ENCODE assay signal across 15 cellular contexts in genomic region chr14:96663076-96663475, GRCh38.
DNase-seq lines count a peak whose midpoint lies in the region; ATAC-seq and TF ChIP-seq lines count a peak whose summit lies in the region.
"Had no signal": no experiment of that assay in that cellular context is flagged by ENCODE, and none has a peak within 500 bp of the region (broad histone marks: within the 10 kb centered on the region; RNA-seq: fewer than 3 reads in every experiment).

No MANE protein-coding gene starts in this region.

- intact Hi-C loops in A673 (cut with micrococcal nuclease; ENCODE audit: unreplicated experiment) = loop anchor here (5.0 kb wide), 1 partner anchor 86 kb away; no protein-coding TSS in a partner anchor

- H3K27me3 ChIP-seq in A673 (replicated peaks; ENCODE audit: insufficient read depth, low read depth, low read length, poor library complexity) = no peaks in the 10 kb centered on the region
- H3K27me3 ChIP-seq in GM23338 (ENCODE audit: insufficient read depth) = no peaks in the 10 kb centered on the region
- no peaks in the 10 kb centered on the region for H3K27me3 ChIP-seq in neural cell (ENCODE audit: insufficient read depth, low read depth, low read length)
- H3K27me3 ChIP-seq in foreskin keratinocyte = peaks cover 57% of the 10 kb centered on the region
- no peaks in the 10 kb centered on the region for H3K27me3 ChIP-seq in H7 (ENCODE audit: control insufficient read depth, insufficient read depth, low read length)

- no peak for TF ChIP-seq EP300 in neural cell (conservative IDR thresholded peaks at IDR 0.05; ENCODE audit: poor library complexity, severe bottlenecking)

- no peak for TF ChIP-seq RAD21 in neural cell (conservative IDR thresholded peaks at IDR 0.05)

- H3F3A ChIP-seq in GM23338 (replicated peaks; ENCODE audit: low read depth) = no peaks in the 10 kb centered on the region
- H3F3A ChIP-seq in neural cell (ENCODE audit: insufficient read depth, low read length, poor library complexity, severe bottlenecking) = no peaks in the 10 kb centered on the region

- no TSS peak for BruUV-seq in A673 (replicated peaks; lab: Mats Ljungman, UMichigan)

- peaks cover 34% of the 10 kb centered on the region for H3K4me1 ChIP-seq in A673 (ENCODE audit: insufficient read depth, low read length, poor library complexity, severe bottlenecking)
- no peaks in the 10 kb centered on the region for H3K4me1 ChIP-seq in GM23338 (ENCODE audit: insufficient read depth)
- no peaks in the 10 kb centered on the region for H3K4me1 ChIP-seq in foreskin keratinocyte
- H3K4me1 ChIP-seq: A549 had no signal

- peak overlapping the region; percentile 7 for H3K4me3 ChIP-seq in A673 (ENCODE audit: low read depth, low read length, poor library complexity, severe bottlenecking)
- H3K4me3 ChIP-seq in GM23338 = no peak overlapping the region
- H3K4me3 ChIP-seq in neural cell (ENCODE audit: low read length) = no peak overlapping the region
- H3K4me3 ChIP-seq in H7 (ENCODE audit: insufficient read depth, low read depth, low read length) = no peak overlapping the region
- H3K4me3 ChIP-seq: A549 had no signal

- TF ChIP-seq CTCF in A673 (conservative IDR thresholded peaks at IDR 0.05; ENCODE audit: low read depth, low read length) (no peak), GM23338 (conservative IDR thresholded peaks at IDR 0.05; ENCODE audit: low read depth in 2 of 2) (no peak), brain (conservative IDR thresholded peaks at IDR 0.05) (no peak), neural cell (IDR thresholded peaks at IDR 0.05; ENCODE audit: poor library complexity, severe bottlenecking) (no peak), foreskin keratinocyte (conservative IDR thresholded peaks at IDR 0.05) (no peak)

- H3K79me2 ChIP-seq in GM23338 (replicated peaks; ENCODE audit: insufficient read depth) (no peaks in the 10 kb centered on the region), neural cell (replicated peaks; ENCODE audit: insufficient read depth, low read length) (no peaks in the 10 kb centered on the region)

- H3K36me3 Mint-ChIP-seq in GM23338 (ENCODE audit: low read depth) = peaks cover 3% of the 10 kb centered on the region
- H3K36me3 Mint-ChIP-seq in brain = no peaks in the 10 kb centered on the region
- H3K36me3 Mint-ChIP-seq: CD4-positive, alpha-beta memory T cell had no signal

- no peaks in the 10 kb centered on the region for H3K36me3 ChIP-seq in A673 (ENCODE audit: insufficient read depth, low read length, poor library complexity, severe bottlenecking)
- no peaks in the 10 kb centered on the region for H3K36me3 ChIP-seq in GM23338 (ENCODE audit: insufficient read depth)
- no peaks in the 10 kb centered on the region for H3K36me3 ChIP-seq in neural cell (ENCODE audit: insufficient read depth, low read length)
- H3K36me3 ChIP-seq in H7 (replicated peaks; ENCODE audit: control insufficient read depth, insufficient read depth, low read length) = no peaks in the 10 kb centered on the region

- H2AFZ ChIP-seq in GM23338 = 0 out of 2 replicates have a peak overlapping the region, but pooled peaks have one; percentile 76
- H2AFZ ChIP-seq in neural cell (ENCODE audit: low read depth, low read length) = no peak overlapping the region

- no peak overlapping the region for H3K4me3 Mint-ChIP-seq in GM23338
- peak overlapping the region in 3 of 5 experiments; percentile 36 to 60 (median 51) for H3K4me3 Mint-ChIP-seq in brain
- H3K4me3 Mint-ChIP-seq: CD4-positive, alpha-beta memory T cell; H9 had no signal

- H3K9me3 Mint-ChIP-seq in GM23338 = peaks cover 12% of the 10 kb centered on the region; the same call in 2 of the 3 replicates
- peaks cover 5 to 26% (median 8%) of the 10 kb centered on the region in 5 experiments for H3K9me3 Mint-ChIP-seq in brain

- peaks cover 6% of the 10 kb centered on the region; the same call in 2 of the 3 replicates for H3K4me1 Mint-ChIP-seq in GM23338
- peaks cover 79% of the 10 kb centered on the region for H3K4me1 Mint-ChIP-seq in brain
- H3K4me1 Mint-ChIP-seq: CD4-positive, alpha-beta memory T cell had no signal

- no peak overlapping the region for H3K27ac ChIP-seq in A673 (ENCODE audit: low read depth, low read length, poor library complexity, severe bottlenecking)
- no peak overlapping the region for H3K27ac ChIP-seq in GM23338 (ENCODE audit: low read depth)
- peak overlapping the region; percentile 40 for H3K27ac ChIP-seq in neural cell (ENCODE audit: low read length)
- no peak overlapping the region for H3K27ac ChIP-seq in foreskin keratinocyte
- H3K27ac ChIP-seq: A549 had no signal

- H4K20me1 ChIP-seq in GM23338 (replicated peaks; ENCODE audit: insufficient read depth) = no peaks in the 10 kb centered on the region
- H4K20me1 ChIP-seq in neural cell (ENCODE audit: insufficient read depth) = no peaks in the 10 kb centered on the region

- H3K9me2 ChIP-seq in GM23338 (ENCODE audit: insufficient read depth) (no peaks in the 10 kb centered on the region), neural cell (ENCODE audit: insufficient read depth, low read length) (no peaks in the 10 kb centered on the region)

- DNase-seq in A673 (ENCODE audit: low spot score) (no peak), GM23338 (ENCODE audit: low spot score) (no peak), foreskin keratinocyte (no peak), H7 (no peak)
- no peak for DNase-seq in activated CD4-positive, CD25-positive, alpha-beta regulatory T cell treated with anti-CD3 and anti-CD28 coated beads, Interleukin-2, amount 50 U/mL, for 72 hours
- DNase-seq: 8988T; C1 segment of cervical spinal cord; Calu3; CD4-positive, alpha-beta memory T cell; DMS153; DND-41; H9 had no signal

- CTCF ChIA-PET in A673 (lab: Charles Lee) = no interaction called here

- POLR2A ChIA-PET in A673 (lab: Charles Lee; ENCODE audit: low non-redundant PET) = interaction anchor here (0.7 kb wide), 1 partner anchor 114 kb away, joined by 5 read pairs; no protein-coding TSS in a partner anchor

- ATAC-seq in GM23338 (no peak), foreskin keratinocyte (no peak)

- H3K27ac Mint-ChIP-seq in GM23338 = no peak overlapping the region
- H3K27ac Mint-ChIP-seq in brain = peak overlapping the region in 4 of 5 experiments; percentile 82 to 96 (median 89)
- H3K27ac Mint-ChIP-seq: CD4-positive, alpha-beta memory T cell had no signal

- no peak overlapping the region for H3K9ac ChIP-seq in neural cell (ENCODE audit: low read length)

- H3K9me3 ChIP-seq in A673 (ENCODE audit: low read depth, low read length, poor library complexity, severe bottlenecking) = no peaks in the 10 kb centered on the region
- no peaks in the 10 kb centered on the region for H3K9me3 ChIP-seq in neural cell (ENCODE audit: low read length)
- H3K9me3 ChIP-seq: A549 had no signal

- H3K27me3 Mint-ChIP-seq in GM23338 (ENCODE audit: insufficient read depth, low read depth, poor library complexity) = peaks cover 4% of the 10 kb centered on the region
- H3K27me3 Mint-ChIP-seq in brain = peaks cover 3% of the 10 kb centered on the region

- H3K4me2 ChIP-seq in GM23338 = no peak overlapping the region
- H3K4me2 ChIP-seq in neural cell (ENCODE audit: low read length) = no peak overlapping the region

TF ChIP-seq in GM23338, 12 proteins besides CTCF, POLR2A, EP300 and RAD21 (continues in another document):
- TF ChIP-seq, protein P1, sequence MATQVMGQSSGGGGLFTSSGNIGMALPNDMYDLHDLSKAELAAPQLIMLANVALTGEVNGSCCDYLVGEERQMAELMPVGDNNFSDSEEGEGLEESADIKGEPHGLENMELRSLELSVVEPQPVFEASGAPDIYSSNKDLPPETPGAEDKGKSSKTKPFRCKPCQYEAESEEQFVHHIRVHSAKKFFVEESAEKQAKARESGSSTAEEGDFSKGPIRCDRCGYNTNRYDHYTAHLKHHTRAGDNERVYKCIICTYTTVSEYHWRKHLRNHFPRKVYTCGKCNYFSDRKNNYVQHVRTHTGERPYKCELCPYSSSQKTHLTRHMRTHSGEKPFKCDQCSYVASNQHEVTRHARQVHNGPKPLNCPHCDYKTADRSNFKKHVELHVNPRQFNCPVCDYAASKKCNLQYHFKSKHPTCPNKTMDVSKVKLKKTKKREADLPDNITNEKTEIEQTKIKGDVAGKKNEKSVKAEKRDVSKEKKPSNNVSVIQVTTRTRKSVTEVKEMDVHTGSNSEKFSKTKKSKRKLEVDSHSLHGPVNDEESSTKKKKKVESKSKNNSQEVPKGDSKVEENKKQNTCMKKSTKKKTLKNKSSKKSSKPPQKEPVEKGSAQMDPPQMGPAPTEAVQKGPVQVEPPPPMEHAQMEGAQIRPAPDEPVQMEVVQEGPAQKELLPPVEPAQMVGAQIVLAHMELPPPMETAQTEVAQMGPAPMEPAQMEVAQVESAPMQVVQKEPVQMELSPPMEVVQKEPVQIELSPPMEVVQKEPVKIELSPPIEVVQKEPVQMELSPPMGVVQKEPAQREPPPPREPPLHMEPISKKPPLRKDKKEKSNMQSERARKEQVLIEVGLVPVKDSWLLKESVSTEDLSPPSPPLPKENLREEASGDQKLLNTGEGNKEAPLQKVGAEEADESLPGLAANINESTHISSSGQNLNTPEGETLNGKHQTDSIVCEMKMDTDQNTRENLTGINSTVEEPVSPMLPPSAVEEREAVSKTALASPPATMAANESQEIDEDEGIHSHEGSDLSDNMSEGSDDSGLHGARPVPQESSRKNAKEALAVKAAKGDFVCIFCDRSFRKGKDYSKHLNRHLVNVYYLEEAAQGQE (IDR thresholded peaks at IDR 0.05; ENCODE audit: unreplicated experiment) = no peak

TF ChIP-seq in neural cell, 6 proteins besides CTCF, POLR2A, EP300 and RAD21 (continues in another document):
- no peak for TF ChIP-seq POLR2AphosphoS5 (IDR thresholded peaks at IDR 0.05)
- no peak for TF ChIP-seq SMC3 (conservative IDR thresholded peaks at IDR 0.05; ENCODE audit: poor library complexity)
